In genomic region chr7:81449105-81449504, GRCh38 we compare ENCODE assay signal across 1 cellular context.
TF ChIP-seq lines count a peak whose summit lies in the region.

No MANE protein-coding gene starts in this region.

TF ChIP-seq in IMR-90, 13 proteins besides CTCF, POLR2A, EP300 and RAD21 (continued from another document):
- TF ChIP-seq USF2 (IDR thresholded peaks at IDR 0.05; ENCODE audit: low read depth, low read length) (no peak), MAZ (IDR thresholded peaks at IDR 0.05; ENCODE audit: borderline replicate concordance, low read depth, low read length) (no peak)
